36 cellular contexts compared by ENCODE assay signal in the genomic region with DNA sequence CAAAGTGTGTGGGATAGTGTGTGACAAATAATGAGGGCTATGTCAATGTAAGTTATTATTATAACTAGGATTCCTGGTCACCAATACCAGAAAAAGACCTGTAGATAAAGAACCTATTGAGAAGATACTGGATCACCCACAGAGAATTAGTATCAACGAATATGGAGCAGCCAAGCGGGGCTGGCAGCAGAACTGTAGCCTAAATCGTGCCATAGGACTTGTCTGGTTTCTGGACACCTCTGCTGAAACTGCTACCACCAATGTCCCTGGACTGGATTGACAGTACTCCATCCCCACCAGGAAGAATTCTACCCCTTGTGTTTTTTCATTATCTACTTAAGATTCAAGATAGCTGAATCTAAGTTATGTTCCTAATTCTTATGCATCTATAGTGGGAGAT. TPM values are rescaled to one million over a fixed set of nuclear protein-coding genes. Genes with fewer than 3 reads are reported as not detected.
"Had no signal": no experiment of that assay in that cellular context is flagged by ENCODE, and none has a peak within 500 bp of the region (broad histone marks: within the 10 kb centered on the region; RNA-seq: fewer than 3 reads in every experiment).

No MANE protein-coding gene starts in this region.

- H3K36me3 ChIP-seq: MG63 had no signal

- H3K4me3 ChIP-seq: MG63 had no signal

- H3K9me3 ChIP-seq: MG63 had no signal

- H3K27me3 ChIP-seq: MG63 had no signal

- DNase-seq: Karpas-422, Kasumi-1, MG63, MM.1S, MV-4-11, NCI-H1048, NCI-H1092, NCI-H1092 treated with DMSO at 0.1 percent for 48 hours, NCI-H1105, NCI-H1105 treated with DMSO at 0.1 percent for 48 hours, NCI-H1417, NCI-H1417 treated with DMSO at 0.1 percent for 48 hours, NCI-H1436, NCI-H1436 treated with DMSO at 0.1 percent for 48 hours, NCI-H146, NCI-H1694, NCI-H1694 treated with DMSO at 0.1 percent for 48 hours, NCI-H187, NCI-H187 treated with DMSO at 0.1 percent for 48 hours, NCI-H1930, NCI-H2029, NCI-H2029 treated with DMSO at 0.1 percent for 48 hours, NCI-H2081, NCI-H2081 treated with DMSO at 0.1 percent for 48 hours, NCI-H2107, NCI-H2171, NCI-H2171 treated with DMSO at 0.1 percent for 48 hours, NCI-H2227 treated with DMSO at 0.1 percent for 48 hours, NCI-H226, NCI-H345, NCI-H446, NCI-H446 treated with DMSO at 0.1 percent for 48 hours, NCI-H510A, NCI-H510A treated with DMSO at 0.1 percent for 48 hours, NCI-H524 had no signal

RNA-seq across cellular contexts. Expression of a gene that starts 30.3 kb away (rescaled TPM):
- total RNA-seq: MCF 10A had no signal
